ENCODE assay signal across 1 cellular context in the genomic region with DNA sequence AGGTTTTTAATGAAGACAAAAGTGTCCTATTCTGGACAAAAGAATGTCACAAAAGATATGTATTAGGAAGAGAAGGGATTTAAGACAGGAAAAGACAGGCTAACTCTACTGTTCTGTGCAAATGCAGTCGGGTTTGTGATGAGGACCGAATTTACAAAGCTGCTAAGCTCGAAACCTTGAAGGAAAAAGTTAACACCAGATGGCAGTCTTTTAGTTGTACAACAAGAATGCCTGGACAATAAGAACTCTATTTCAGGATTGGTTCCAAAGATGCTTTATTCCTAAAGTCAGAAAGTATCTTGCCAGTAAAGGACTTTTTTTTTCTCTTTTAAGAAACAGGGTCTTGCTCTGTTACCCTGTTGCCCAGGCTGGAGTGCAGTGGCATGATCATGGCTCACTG.
TF ChIP-seq lines count a peak whose summit lies in the region.

No MANE protein-coding gene starts in this region.

TF ChIP-seq in GM12878, 131 proteins besides CTCF, POLR2A, EP300 and RAD21:
- TF ChIP-seq, protein P1, sequence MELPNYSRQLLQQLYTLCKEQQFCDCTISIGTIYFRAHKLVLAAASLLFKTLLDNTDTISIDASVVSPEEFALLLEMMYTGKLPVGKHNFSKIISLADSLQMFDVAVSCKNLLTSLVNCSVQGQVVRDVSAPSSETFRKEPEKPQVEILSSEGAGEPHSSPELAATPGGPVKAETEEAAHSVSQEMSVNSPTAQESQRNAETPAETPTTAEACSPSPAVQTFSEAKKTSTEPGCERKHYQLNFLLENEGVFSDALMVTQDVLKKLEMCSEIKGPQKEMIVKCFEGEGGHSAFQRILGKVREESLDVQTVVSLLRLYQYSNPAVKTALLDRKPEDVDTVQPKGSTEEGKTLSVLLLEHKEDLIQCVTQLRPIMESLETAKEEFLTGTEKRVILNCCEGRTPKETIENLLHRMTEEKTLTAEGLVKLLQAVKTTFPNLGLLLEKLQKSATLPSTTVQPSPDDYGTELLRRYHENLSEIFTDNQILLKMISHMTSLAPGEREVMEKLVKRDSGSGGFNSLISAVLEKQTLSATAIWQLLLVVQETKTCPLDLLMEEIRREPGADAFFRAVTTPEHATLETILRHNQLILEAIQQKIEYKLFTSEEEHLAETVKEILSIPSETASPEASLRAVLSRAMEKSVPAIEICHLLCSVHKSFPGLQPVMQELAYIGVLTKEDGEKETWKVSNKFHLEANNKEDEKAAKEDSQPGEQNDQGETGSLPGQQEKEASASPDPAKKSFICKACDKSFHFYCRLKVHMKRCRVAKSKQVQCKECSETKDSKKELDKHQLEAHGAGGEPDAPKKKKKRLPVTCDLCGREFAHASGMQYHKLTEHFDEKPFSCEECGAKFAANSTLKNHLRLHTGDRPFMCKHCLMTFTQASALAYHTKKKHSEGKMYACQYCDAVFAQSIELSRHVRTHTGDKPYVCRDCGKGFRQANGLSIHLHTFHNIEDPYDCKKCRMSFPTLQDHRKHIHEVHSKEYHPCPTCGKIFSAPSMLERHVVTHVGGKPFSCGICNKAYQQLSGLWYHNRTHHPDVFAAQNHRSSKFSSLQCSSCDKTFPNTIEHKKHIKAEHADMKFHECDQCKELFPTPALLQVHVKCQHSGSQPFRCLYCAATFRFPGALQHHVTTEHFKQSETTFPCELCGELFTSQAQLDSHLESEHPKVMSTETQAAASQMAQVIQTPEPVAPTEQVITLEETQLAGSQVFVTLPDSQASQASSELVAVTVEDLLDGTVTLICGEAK (IDR thresholded peaks at IDR 0.05; ENCODE audit: borderline replicate concordance): no peak
- TF ChIP-seq, protein P2, sequence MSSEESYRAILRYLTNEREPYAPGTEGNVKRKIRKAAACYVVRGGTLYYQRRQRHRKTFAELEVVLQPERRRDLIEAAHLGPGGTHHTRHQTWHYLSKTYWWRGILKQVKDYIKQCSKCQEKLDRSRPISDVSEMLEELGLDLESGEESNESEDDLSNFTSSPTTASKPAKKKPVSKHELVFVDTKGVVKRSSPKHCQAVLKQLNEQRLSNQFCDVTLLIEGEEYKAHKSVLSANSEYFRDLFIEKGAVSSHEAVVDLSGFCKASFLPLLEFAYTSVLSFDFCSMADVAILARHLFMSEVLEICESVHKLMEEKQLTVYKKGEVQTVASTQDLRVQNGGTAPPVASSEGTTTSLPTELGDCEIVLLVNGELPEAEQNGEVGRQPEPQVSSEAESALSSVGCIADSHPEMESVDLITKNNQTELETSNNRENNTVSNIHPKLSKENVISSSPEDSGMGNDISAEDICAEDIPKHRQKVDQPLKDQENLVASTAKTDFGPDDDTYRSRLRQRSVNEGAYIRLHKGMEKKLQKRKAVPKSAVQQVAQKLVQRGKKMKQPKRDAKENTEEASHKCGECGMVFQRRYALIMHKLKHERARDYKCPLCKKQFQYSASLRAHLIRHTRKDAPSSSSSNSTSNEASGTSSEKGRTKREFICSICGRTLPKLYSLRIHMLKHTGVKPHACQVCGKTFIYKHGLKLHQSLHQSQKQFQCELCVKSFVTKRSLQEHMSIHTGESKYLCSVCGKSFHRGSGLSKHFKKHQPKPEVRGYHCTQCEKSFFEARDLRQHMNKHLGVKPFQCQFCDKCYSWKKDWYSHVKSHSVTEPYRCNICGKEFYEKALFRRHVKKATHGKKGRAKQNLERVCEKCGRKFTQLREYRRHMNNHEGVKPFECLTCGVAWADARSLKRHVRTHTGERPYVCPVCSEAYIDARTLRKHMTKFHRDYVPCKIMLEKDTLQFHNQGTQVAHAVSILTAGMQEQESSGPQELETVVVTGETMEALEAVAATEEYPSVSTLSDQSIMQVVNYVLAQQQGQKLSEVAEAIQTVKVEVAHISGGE (CRISPR knock-in tag; IDR thresholded peaks at IDR 0.05): no peak
- TF ChIP-seq, protein P3, sequence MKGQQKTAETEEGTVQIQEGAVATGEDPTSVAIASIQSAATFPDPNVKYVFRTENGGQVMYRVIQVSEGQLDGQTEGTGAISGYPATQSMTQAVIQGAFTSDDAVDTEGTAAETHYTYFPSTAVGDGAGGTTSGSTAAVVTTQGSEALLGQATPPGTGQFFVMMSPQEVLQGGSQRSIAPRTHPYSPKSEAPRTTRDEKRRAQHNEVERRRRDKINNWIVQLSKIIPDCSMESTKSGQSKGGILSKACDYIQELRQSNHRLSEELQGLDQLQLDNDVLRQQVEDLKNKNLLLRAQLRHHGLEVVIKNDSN (IDR thresholded peaks at IDR 0.05; ENCODE audit: borderline replicate concordance, extremely low read length, insufficient read depth, low read depth, low read length): no peak
- no peak for TF ChIP-seq RUNX3 (IDR thresholded peaks at IDR 0.05; ENCODE audit: low read length)
- no peak for TF ChIP-seq SMARCA5 (IDR thresholded peaks at IDR 0.05)
- no peak for TF ChIP-seq NFYA (IDR thresholded peaks at IDR 0.05; ENCODE audit: borderline replicate concordance, low read depth, low read length)
- TF ChIP-seq, protein P4, sequence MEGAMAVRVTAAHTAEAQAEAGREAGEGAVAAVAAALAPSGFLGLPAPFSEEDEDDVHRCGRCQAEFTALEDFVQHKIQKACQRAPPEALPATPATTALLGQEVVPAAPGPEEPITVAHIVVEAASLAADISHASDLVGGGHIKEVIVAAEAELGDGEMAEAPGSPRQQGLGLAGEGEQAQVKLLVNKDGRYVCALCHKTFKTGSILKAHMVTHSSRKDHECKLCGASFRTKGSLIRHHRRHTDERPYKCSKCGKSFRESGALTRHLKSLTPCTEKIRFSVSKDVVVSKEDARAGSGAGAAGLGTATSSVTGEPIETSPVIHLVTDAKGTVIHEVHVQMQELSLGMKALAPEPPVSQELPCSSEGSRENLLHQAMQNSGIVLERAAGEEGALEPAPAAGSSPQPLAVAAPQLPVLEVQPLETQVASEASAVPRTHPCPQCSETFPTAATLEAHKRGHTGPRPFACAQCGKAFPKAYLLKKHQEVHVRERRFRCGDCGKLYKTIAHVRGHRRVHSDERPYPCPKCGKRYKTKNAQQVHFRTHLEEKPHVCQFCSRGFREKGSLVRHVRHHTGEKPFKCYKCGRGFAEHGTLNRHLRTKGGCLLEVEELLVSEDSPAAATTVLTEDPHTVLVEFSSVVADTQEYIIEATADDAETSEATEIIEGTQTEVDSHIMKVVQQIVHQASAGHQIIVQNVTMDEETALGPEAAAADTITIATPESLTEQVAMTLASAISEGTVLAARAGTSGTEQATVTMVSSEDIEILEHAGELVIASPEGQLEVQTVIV (IDR thresholded peaks at IDR 0.05; ENCODE audit: borderline replicate concordance, partially characterized antibody): no peak
